12 cellular contexts compared by ENCODE assay signal in the genomic region with DNA sequence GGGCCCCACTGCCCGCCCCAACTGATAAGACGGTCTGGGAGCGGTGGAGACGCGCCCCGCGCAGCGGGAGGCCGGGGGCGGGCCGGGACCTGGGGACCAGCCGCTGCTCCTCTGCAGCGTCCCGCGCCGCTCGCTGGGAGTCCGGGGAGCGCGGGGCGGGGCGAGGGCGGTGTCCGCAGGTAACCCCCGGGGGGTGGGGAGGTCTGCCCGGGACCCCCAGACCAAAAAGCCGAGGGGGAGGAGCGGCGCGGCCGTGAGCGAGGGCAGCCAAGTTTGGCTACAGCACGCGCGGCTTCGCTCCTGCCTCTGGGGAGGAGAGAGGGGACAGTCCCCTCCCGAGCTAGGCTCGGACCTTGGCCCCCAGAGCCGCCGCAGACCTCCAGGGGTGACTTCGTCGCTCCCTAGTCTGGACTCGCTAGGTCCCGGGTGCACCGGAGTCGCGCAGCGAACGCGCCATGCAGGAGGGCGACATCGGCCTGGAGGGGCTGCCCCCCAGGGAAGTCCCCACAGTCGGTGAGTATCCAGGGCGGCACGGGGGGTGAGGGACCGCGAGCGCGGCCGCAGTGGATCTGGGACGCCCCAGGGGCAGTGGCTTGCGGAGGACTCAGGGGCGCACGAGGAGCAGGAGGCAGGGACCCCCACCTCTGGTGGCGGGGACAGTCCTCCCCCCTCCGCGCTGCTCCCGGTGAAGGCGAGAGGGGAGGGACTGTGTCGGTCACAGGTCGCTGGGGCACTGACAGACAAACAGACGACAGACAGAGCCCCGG.
DNase-seq lines count a peak whose midpoint lies in the region; ATAC-seq and TF ChIP-seq lines count a peak whose summit lies in the region.
"Had no signal": no experiment of that assay in that cellular context is flagged by ENCODE, and none has a peak within 500 bp of the region (broad histone marks: within the 10 kb centered on the region; RNA-seq: fewer than 3 reads in every experiment).

No MANE protein-coding gene starts in this region.

- no peak for TF ChIP-seq RAD21 in neural cell (conservative IDR thresholded peaks at IDR 0.05)

- H3K27ac Mint-ChIP-seq in MCF 10A (ENCODE audit: low read depth, unreplicated experiment) = no peak overlapping the region

- H3K4me3 ChIP-seq in breast epithelium (peak overlapping the region; percentile 13 to 70 (median 56)), hepatocyte (peak overlapping the region; percentile 23), neural cell (ENCODE audit: low read length) (peak overlapping the region; percentile 55)

- H3K9me3 ChIP-seq in breast epithelium (no peaks in the 10 kb centered on the region), hepatocyte (ENCODE audit: low read depth) (no peaks in the 10 kb centered on the region), neural cell (ENCODE audit: low read length) (no peaks in the 10 kb centered on the region)

- H3K79me2 ChIP-seq in hepatocyte (no peaks in the 10 kb centered on the region), neural cell (replicated peaks; ENCODE audit: insufficient read depth, low read length) (no peaks in the 10 kb centered on the region)

- H3K9me2 ChIP-seq in hepatocyte (replicated peaks; ENCODE audit: insufficient read depth) = no peaks in the 10 kb centered on the region
- H3K9me2 ChIP-seq in neural cell (ENCODE audit: insufficient read depth, low read length) = no peaks in the 10 kb centered on the region

- no peaks in the 10 kb centered on the region for H3K36me3 ChIP-seq in breast epithelium
- no peaks in the 10 kb centered on the region for H3K36me3 ChIP-seq in hepatocyte (replicated peaks; ENCODE audit: insufficient read depth, low read depth)
- H3K36me3 ChIP-seq in neural cell (ENCODE audit: insufficient read depth, low read length) = no peaks in the 10 kb centered on the region

- DNase-seq in breast epithelium (ENCODE audit: low spot score in 2 of 2) = no peak
- DNase-seq in MCF 10A (ENCODE audit: unreplicated experiment) = no peak
- peak; percentile 45 for DNase-seq in hepatocyte (ENCODE audit: low spot score)
- DNase-seq in NCI-H82 treated with DMSO at 0.1 percent for 48 hours (lab: John Stamatoyannopoulos, UW; ENCODE audit: unreplicated experiment) = no peak
- DNase-seq: activated CD4-positive, alpha-beta T cell treated with anti-CD3 and anti-CD28 coated beads for 1 hour; SHP77 treated with DMSO at 0.1 percent for 48 hours; stimulated activated CD4-positive, alpha-beta T cell treated with anti-CD3 and anti-CD28 coated beads, Interleukin-4, amount 100 ng/mL, for 24 hours had no signal

- POLR2A ChIA-PET in MCF 10A (lab: Yijun Ruan, JAX) = no interaction called here

- TF ChIP-seq EP300 in neural cell (conservative IDR thresholded peaks at IDR 0.05; ENCODE audit: poor library complexity, severe bottlenecking) = no peak

- no peaks in the 10 kb centered on the region for H3F3A ChIP-seq in neural cell (ENCODE audit: insufficient read depth, low read length, poor library complexity, severe bottlenecking)

- no peaks in the 10 kb centered on the region for H3K4me1 Mint-ChIP-seq in MCF 10A (ENCODE audit: insufficient read depth, unreplicated experiment)

- peak overlapping the region; percentile 76 to 88 for H3K27ac ChIP-seq in breast epithelium
- H3K27ac ChIP-seq in hepatocyte = no peak overlapping the region
- H3K27ac ChIP-seq in neural cell (ENCODE audit: low read length) = no peak overlapping the region

- H3K27me3 ChIP-seq in breast epithelium = peaks cover 5 to 35% of the 10 kb centered on the region in 2 donors
- peaks cover 63% of the 10 kb centered on the region for H3K27me3 ChIP-seq in hepatocyte
- peaks cover 48% of the 10 kb centered on the region for H3K27me3 ChIP-seq in neural cell (ENCODE audit: insufficient read depth, low read depth, low read length)

- no peak for ATAC-seq in GM18868 (IDR thresholded peaks at IDR 0.05; ENCODE audit: unreplicated experiment)
- ATAC-seq in GM19328 (IDR thresholded peaks at IDR 0.05; ENCODE audit: unreplicated experiment) = no peak
- no peak for ATAC-seq in GM18511 (IDR thresholded peaks at IDR 0.05; ENCODE audit: unreplicated experiment)

- H3K9me3 Mint-ChIP-seq in MCF 10A (ENCODE audit: unreplicated experiment) = no peaks in the 10 kb centered on the region
- H3K9me3 Mint-ChIP-seq: neural crest cell had no signal

- TF ChIP-seq CTCF in breast epithelium (IDR thresholded peaks at IDR 0.05) = no peak
- no peak for TF ChIP-seq CTCF in MCF 10A (IDR thresholded peaks at IDR 0.05; ENCODE audit: unreplicated experiment)
- TF ChIP-seq CTCF in hepatocyte (IDR thresholded peaks at IDR 0.05; ENCODE audit: poor library complexity) = no peak
- no peak for TF ChIP-seq CTCF in neural cell (IDR thresholded peaks at IDR 0.05; ENCODE audit: poor library complexity, severe bottlenecking)

- CTCF ChIA-PET in MCF 10A (lab: Yijun Ruan, JAX) = interaction anchor here (0.7 kb wide), 1 partner anchor 160 kb away, joined by 4 read pairs; no protein-coding TSS in a partner anchor

- intact Hi-C loops in breast epithelium (cut with DNase I; ENCODE audit: low total_unique reads) (no loop called here), MCF 10A (cut with micrococcal nuclease) (no loop called here)

- no TSS peak for BruUV-seq in MCF 10A (replicated peaks; lab: Mats Ljungman, UMichigan)

- no peak for TF ChIP-seq POLR2A in breast epithelium (IDR thresholded peaks at IDR 0.05)

- H3K27me3 Mint-ChIP-seq in MCF 10A (ENCODE audit: insufficient read depth, unreplicated experiment) = peaks cover 55% of the 10 kb centered on the region

- H3K4me1 ChIP-seq in breast epithelium (peaks cover 0 to 6% of the 10 kb centered on the region in 2 donors), hepatocyte (ENCODE audit: insufficient read depth) (peaks cover 20% of the 10 kb centered on the region)

- peak overlapping the region; percentile 91 for H3K4me2 ChIP-seq in hepatocyte
- H3K4me2 ChIP-seq in neural cell (ENCODE audit: low read length) = no peak overlapping the region

- H3K9ac ChIP-seq in neural cell (ENCODE audit: low read length) = no peak overlapping the region

- H4K20me1 ChIP-seq in hepatocyte (ENCODE audit: insufficient read depth, poor library complexity, severe bottlenecking) (no peaks in the 10 kb centered on the region), neural cell (ENCODE audit: insufficient read depth) (no peaks in the 10 kb centered on the region)

- H3K4me3 Mint-ChIP-seq in MCF 10A (ENCODE audit: unreplicated experiment) = no peak overlapping the region
- H3K4me3 Mint-ChIP-seq: neural crest cell had no signal

- no peaks in the 10 kb centered on the region for H3K36me3 Mint-ChIP-seq in MCF 10A (ENCODE audit: insufficient read depth, unreplicated experiment)

- 4% methylated on average over 36 of the region's 73 CpGs for WGBS in hepatocyte (ENCODE audit: low lambda C conversion rate, missing lambda C conversion rate)

- H2AFZ ChIP-seq in hepatocyte (peak overlapping the region; percentile 56), neural cell (ENCODE audit: low read depth, low read length) (no peak overlapping the region)

TF ChIP-seq in neural cell, 6 proteins besides CTCF, POLR2A, EP300 and RAD21:
- TF ChIP-seq TAF1 (IDR thresholded peaks at IDR 0.05; ENCODE audit: low read depth) = no peak
- TF ChIP-seq, protein P1, sequence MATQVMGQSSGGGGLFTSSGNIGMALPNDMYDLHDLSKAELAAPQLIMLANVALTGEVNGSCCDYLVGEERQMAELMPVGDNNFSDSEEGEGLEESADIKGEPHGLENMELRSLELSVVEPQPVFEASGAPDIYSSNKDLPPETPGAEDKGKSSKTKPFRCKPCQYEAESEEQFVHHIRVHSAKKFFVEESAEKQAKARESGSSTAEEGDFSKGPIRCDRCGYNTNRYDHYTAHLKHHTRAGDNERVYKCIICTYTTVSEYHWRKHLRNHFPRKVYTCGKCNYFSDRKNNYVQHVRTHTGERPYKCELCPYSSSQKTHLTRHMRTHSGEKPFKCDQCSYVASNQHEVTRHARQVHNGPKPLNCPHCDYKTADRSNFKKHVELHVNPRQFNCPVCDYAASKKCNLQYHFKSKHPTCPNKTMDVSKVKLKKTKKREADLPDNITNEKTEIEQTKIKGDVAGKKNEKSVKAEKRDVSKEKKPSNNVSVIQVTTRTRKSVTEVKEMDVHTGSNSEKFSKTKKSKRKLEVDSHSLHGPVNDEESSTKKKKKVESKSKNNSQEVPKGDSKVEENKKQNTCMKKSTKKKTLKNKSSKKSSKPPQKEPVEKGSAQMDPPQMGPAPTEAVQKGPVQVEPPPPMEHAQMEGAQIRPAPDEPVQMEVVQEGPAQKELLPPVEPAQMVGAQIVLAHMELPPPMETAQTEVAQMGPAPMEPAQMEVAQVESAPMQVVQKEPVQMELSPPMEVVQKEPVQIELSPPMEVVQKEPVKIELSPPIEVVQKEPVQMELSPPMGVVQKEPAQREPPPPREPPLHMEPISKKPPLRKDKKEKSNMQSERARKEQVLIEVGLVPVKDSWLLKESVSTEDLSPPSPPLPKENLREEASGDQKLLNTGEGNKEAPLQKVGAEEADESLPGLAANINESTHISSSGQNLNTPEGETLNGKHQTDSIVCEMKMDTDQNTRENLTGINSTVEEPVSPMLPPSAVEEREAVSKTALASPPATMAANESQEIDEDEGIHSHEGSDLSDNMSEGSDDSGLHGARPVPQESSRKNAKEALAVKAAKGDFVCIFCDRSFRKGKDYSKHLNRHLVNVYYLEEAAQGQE (IDR thresholded peaks at IDR 0.05; ENCODE audit: borderline replicate concordance) = no peak
- TF ChIP-seq MXI1 (conservative IDR thresholded peaks at IDR 0.05; ENCODE audit: poor library complexity, severe bottlenecking) = no peak
- no peak for TF ChIP-seq POLR2AphosphoS5 (IDR thresholded peaks at IDR 0.05)
- TF ChIP-seq EZH2 (IDR thresholded peaks at IDR 0.05; ENCODE audit: borderline replicate concordance, insufficient read depth, low read length, poor library complexity, severe bottlenecking) = no peak
- no peak for TF ChIP-seq SMC3 (conservative IDR thresholded peaks at IDR 0.05; ENCODE audit: poor library complexity)
TF ChIP-seq in neural cell: peak in this region for 0.

Comparison
In these comparisons a context has a peak if more than half of its experiments do, and no peak if none do; other contexts are left out.
1. H3K27ac ChIP-seq: peak in breast epithelium (2 of 2); none in hepatocyte (single experiment) and neural cell (single experiment).
2. Peak in every context shown above with its lines, with median percentiles within 50 percentile points of each other: H3K4me3 ChIP-seq.